27 cellular contexts compared by ENCODE assay signal in the genomic region with DNA sequence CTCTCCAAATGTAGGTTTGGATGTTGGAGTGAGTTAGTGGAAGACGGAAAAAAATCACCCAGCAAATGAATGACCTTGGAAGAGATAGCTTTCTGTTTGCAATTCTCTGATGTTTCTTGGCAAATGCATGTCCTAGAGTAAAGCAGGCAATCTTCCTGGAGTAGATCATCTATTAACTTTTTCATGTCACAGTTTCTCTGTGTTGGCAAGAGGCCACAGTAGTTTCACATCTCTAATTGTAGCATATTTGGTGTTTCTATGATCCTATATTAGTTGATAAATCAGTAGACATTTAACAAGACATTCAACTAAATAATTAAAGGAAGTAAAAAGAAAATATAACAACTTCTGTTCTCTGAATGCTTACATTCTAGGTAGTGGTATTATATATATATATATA.
DNase-seq lines count a peak whose midpoint lies in the region; ATAC-seq and TF ChIP-seq lines count a peak whose summit lies in the region.
"Had no signal": no experiment of that assay in that cellular context is flagged by ENCODE, and none has a peak within 500 bp of the region (broad histone marks: within the 10 kb centered on the region; RNA-seq: fewer than 3 reads in every experiment).

No MANE protein-coding gene starts in this region.

- H3K4me1 Mint-ChIP-seq in mesothelial cell of epicardium = no peaks in the 10 kb centered on the region
- H3K4me1 Mint-ChIP-seq: activated CD8-positive, alpha-beta memory T cell treated with anti-CD3 and anti-CD28 coated beads, Interleukin-2, amount 10 ng/mL, durations not matched to agents 7 days and 5 days; nephron progenitor cell; WTC11 had no signal

- H3K27ac Mint-ChIP-seq in mesothelial cell of epicardium = no peak overlapping the region
- H3K27ac Mint-ChIP-seq: activated CD8-positive, alpha-beta memory T cell treated with anti-CD3 and anti-CD28 coated beads, Interleukin-2, amount 10 ng/mL, durations not matched to agents 7 days and 5 days; activated T-cell treated with anti-CD3 and anti-CD28 coated beads, Interleukin-2, amount 50 U/mL, for 72 hours; nephron progenitor cell; WTC11 had no signal

- no peaks in the 10 kb centered on the region for H3K27me3 Mint-ChIP-seq in mesothelial cell of epicardium (ENCODE audit: low read depth)
- H3K27me3 Mint-ChIP-seq: activated CD8-positive, alpha-beta memory T cell treated with anti-CD3 and anti-CD28 coated beads, Interleukin-2, amount 10 ng/mL, durations not matched to agents 7 days and 5 days had no signal

- H3K9me3 Mint-ChIP-seq in mesothelial cell of epicardium = peaks cover 3% of the 10 kb centered on the region

- DNase-seq in mesothelial cell of epicardium (ENCODE audit: low spot score in 2 of 2, unreplicated experiment in 2 of 2) = no peak
- no peak for DNase-seq in AML-193 (lab: John Stamatoyannopoulos, UW)
- no peak for DNase-seq in GOT3 (lab: John Stamatoyannopoulos, UW)
- DNase-seq: 8988T; activated CD8-positive, alpha-beta memory T cell treated with anti-CD3 and anti-CD28 coated beads, Interleukin-2, amount 10 ng/mL, durations not matched to agents 7 days and 5 days; activated naive CD4-positive, alpha-beta T cell treated with Interleukin-2 at 50 U/mL for 16 hours; activated T-cell treated with anti-CD3 and anti-CD28 coated beads, Interleukin-2, amount 50 U/mL, for 72 hours; adrenal gland; body of pancreas; hippocampal formation; left cardiac atrium; NCI-H1105 treated with DMSO at 0.1 percent for 48 hours; NCI-H2029 treated with DMSO at 0.1 percent for 48 hours; NCI-H69; nephron progenitor cell; SJCRH30; stomach; T1000; thyroid gland had no signal

- H3K4me3 Mint-ChIP-seq in mesothelial cell of epicardium = no peak overlapping the region
- H3K4me3 Mint-ChIP-seq: activated CD8-positive, alpha-beta memory T cell treated with anti-CD3 and anti-CD28 coated beads, Interleukin-2, amount 10 ng/mL, durations not matched to agents 7 days and 5 days; activated T-cell treated with anti-CD3 and anti-CD28 coated beads, Interleukin-2, amount 50 U/mL, for 72 hours; nephron progenitor cell; WTC11 had no signal

- no peak for TF ChIP-seq CTCF in mesothelial cell of epicardium (IDR thresholded peaks at IDR 0.05; ENCODE audit: unreplicated experiment)

- H3K36me3 Mint-ChIP-seq in mesothelial cell of epicardium = peaks cover 4% of the 10 kb centered on the region
- H3K36me3 Mint-ChIP-seq: activated CD8-positive, alpha-beta memory T cell treated with anti-CD3 and anti-CD28 coated beads, Interleukin-2, amount 10 ng/mL, durations not matched to agents 7 days and 5 days had no signal

- ATAC-seq in GM18498 (IDR thresholded peaks at IDR 0.05; ENCODE audit: unreplicated experiment) (peak; percentile 75), GM19324 (IDR thresholded peaks at IDR 0.05; ENCODE audit: low FRiP score, unreplicated experiment) (peak; percentile 69), HG02970 (IDR thresholded peaks at IDR 0.05; ENCODE audit: low FRiP score, unreplicated experiment) (peak; percentile 79), HG03432 (IDR thresholded peaks at IDR 0.05; ENCODE audit: unreplicated experiment) (peak; percentile 82), HG03045 (IDR thresholded peaks at IDR 0.05; ENCODE audit: unreplicated experiment) (no peak)
- ATAC-seq: activated CD8-positive, alpha-beta memory T cell treated with anti-CD3 and anti-CD28 coated beads, Interleukin-2, amount 10 ng/mL, durations not matched to agents 7 days and 5 days; activated T-cell treated with anti-CD3 and anti-CD28 coated beads, Interleukin-2, amount 50 U/mL, for 72 hours; body of pancreas; gastroesophageal sphincter; K562; left cardiac atrium; WTC11 had no signal
